In genomic region chr20:44208165-44208564, GRCh38 we compare ENCODE assay signal across 10 cellular contexts. TPM values are rescaled to one million over a fixed set of nuclear protein-coding genes. Genes with fewer than 3 reads are reported as not detected.
A peak's percentile ranks its signal among the peaks of the same experiment; 100 is the strongest.
DNase-seq lines count a peak whose midpoint lies in the region; ATAC-seq and TF ChIP-seq lines count a peak whose summit lies in the region.
"Had no signal": no experiment of that assay in that cellular context is flagged by ENCODE, and none has a peak within 500 bp of the region (broad histone marks: within the 10 kb centered on the region; RNA-seq: fewer than 3 reads in every experiment).

No MANE protein-coding gene starts in this region.

- no peaks in the 10 kb centered on the region for H3K27me3 Mint-ChIP-seq in activated CD4-positive, alpha-beta T cell treated with anti-CD3 and anti-CD28 coated beads, Interleukin-2, amount 10 ng/mL, durations not matched to agents 7 days and 5 days

- H3K36me3 Mint-ChIP-seq in activated CD4-positive, alpha-beta T cell treated with anti-CD3 and anti-CD28 coated beads, Interleukin-2, amount 10 ng/mL, durations not matched to agents 7 days and 5 days (ENCODE audit: low read depth): peaks cover 18% of the 10 kb centered on the region
- peaks cover 64% of the 10 kb centered on the region for H3K36me3 Mint-ChIP-seq in stimulated activated effector memory CD8-positive, alpha-beta T cell treated with anti-CD3 and anti-CD28 coated beads, Interleukin-12 subunit alpha, Interleukin-12 subunit beta, amount 100 ng/mL, for 72 hours

- H3K4me3 ChIP-seq in SJCRH30: peak overlapping the region; percentile 89
- peak overlapping the region; percentile 81 to 88 for H3K4me3 ChIP-seq in foreskin fibroblast (ENCODE audit: low read depth in 1 of 2, low read length in 2 of 2)

- H3K9me3 ChIP-seq in SJCRH30 (replicated peaks): no peaks in the 10 kb centered on the region

- no peak for ATAC-seq in stimulated activated effector memory CD8-positive, alpha-beta T cell treated with anti-CD3 and anti-CD28 coated beads, Interleukin-12 subunit alpha, Interleukin-12 subunit beta, amount 100 ng/mL, for 72 hours
- no peak for ATAC-seq in HG02759 (IDR thresholded peaks at IDR 0.05; ENCODE audit: unreplicated experiment)
- ATAC-seq in GM21825 (IDR thresholded peaks at IDR 0.05; ENCODE audit: unreplicated experiment): no peak

- DNase-seq in activated CD4-positive, alpha-beta T cell treated with anti-CD3 and anti-CD28 coated beads, Interleukin-2, amount 10 ng/mL, durations not matched to agents 7 days and 5 days: no peak
- DNase-seq in activated CD4-positive, alpha-beta T cell treated with anti-CD3 and anti-CD28 coated beads, Interleukin-2, amount 50 U/mL, for 48 hours: no peak
- no peak for DNase-seq in SJCRH30
- no peak for DNase-seq in foreskin fibroblast
- DNase-seq in stimulated activated effector memory CD8-positive, alpha-beta T cell treated with anti-CD3 and anti-CD28 coated beads, Interleukin-12 subunit alpha, Interleukin-12 subunit beta, amount 100 ng/mL, for 72 hours (ENCODE audit: low spot score in 2 of 2): no peak
- DNase-seq in stimulated activated CD4-positive, alpha-beta T cell treated with anti-CD3 and anti-CD28 coated beads, Interleukin-15, amount 100 ng/mL, for 24 hours: no peak
- DNase-seq: islet precursor cell had no signal

- no peak overlapping the region for H3K27ac Mint-ChIP-seq in activated CD4-positive, alpha-beta T cell treated with anti-CD3 and anti-CD28 coated beads, Interleukin-2, amount 10 ng/mL, durations not matched to agents 7 days and 5 days
- no peak overlapping the region for H3K27ac Mint-ChIP-seq in stimulated activated effector memory CD8-positive, alpha-beta T cell treated with anti-CD3 and anti-CD28 coated beads, Interleukin-12 subunit alpha, Interleukin-12 subunit beta, amount 100 ng/mL, for 72 hours

- H3K36me3 ChIP-seq in SJCRH30: peaks cover 12% of the 10 kb centered on the region

- H3K9me3 Mint-ChIP-seq in activated CD4-positive, alpha-beta T cell treated with anti-CD3 and anti-CD28 coated beads, Interleukin-2, amount 10 ng/mL, durations not matched to agents 7 days and 5 days: no peaks in the 10 kb centered on the region
- no peaks in the 10 kb centered on the region for H3K9me3 Mint-ChIP-seq in stimulated activated effector memory CD8-positive, alpha-beta T cell treated with anti-CD3 and anti-CD28 coated beads, Interleukin-12 subunit alpha, Interleukin-12 subunit beta, amount 100 ng/mL, for 72 hours

- no peak for TF ChIP-seq CTCF in foreskin fibroblast (IDR thresholded peaks at IDR 0.05; ENCODE audit: low read depth, low read length)

- H3K4me1 Mint-ChIP-seq in activated CD4-positive, alpha-beta T cell treated with anti-CD3 and anti-CD28 coated beads, Interleukin-2, amount 10 ng/mL, durations not matched to agents 7 days and 5 days: peaks cover 55% of the 10 kb centered on the region
- peaks cover 53% of the 10 kb centered on the region for H3K4me1 Mint-ChIP-seq in stimulated activated effector memory CD8-positive, alpha-beta T cell treated with anti-CD3 and anti-CD28 coated beads, Interleukin-12 subunit alpha, Interleukin-12 subunit beta, amount 100 ng/mL, for 72 hours

- CTCF ChIA-PET in activated CD4-positive, alpha-beta T cell treated with anti-CD3 and anti-CD28 coated beads, Interleukin-2, amount 10 ng/mL, durations not matched to agents 7 days and 5 days (lab: Charles Lee): interaction anchor here (1.0 kb wide), 1 partner anchor 12 kb away, joined by 3 read pairs; no protein-coding TSS in a partner anchor

- no peak overlapping the region for H3K27ac ChIP-seq in SJCRH30

- peak overlapping the region; percentile 87 for H3K4me3 Mint-ChIP-seq in activated CD4-positive, alpha-beta T cell treated with anti-CD3 and anti-CD28 coated beads, Interleukin-2, amount 10 ng/mL, durations not matched to agents 7 days and 5 days
- H3K4me3 Mint-ChIP-seq in stimulated activated effector memory CD8-positive, alpha-beta T cell treated with anti-CD3 and anti-CD28 coated beads, Interleukin-12 subunit alpha, Interleukin-12 subunit beta, amount 100 ng/mL, for 72 hours: peak overlapping the region; percentile 99

- peaks cover 28% of the 10 kb centered on the region for H3K4me1 ChIP-seq in SJCRH30

- POLR2A ChIA-PET in activated CD4-positive, alpha-beta T cell treated with anti-CD3 and anti-CD28 coated beads, Interleukin-2, amount 10 ng/mL, durations not matched to agents 7 days and 5 days (lab: Charles Lee): interaction anchor here (0.7 kb wide), 1 partner anchor 91 kb away, joined by 6 read pairs; no protein-coding TSS in a partner anchor

- H3K27me3 ChIP-seq in SJCRH30: no peaks in the 10 kb centered on the region

RNA-seq across cellular contexts. Expression of gene OSER1, which starts 2.4 kb away (rescaled TPM):
- total RNA-seq in activated CD4-positive, alpha-beta T cell treated with anti-CD3 and anti-CD28 coated beads, Interleukin-2, amount 10 ng/mL, durations not matched to agents 7 days and 5 days: 10 to 100 TPM; 23.7 to 25.8 TPM
- total RNA-seq in SJCRH30 (2014; rRNA removed; shearing (Covaris generic)): 50.6 and 54.9 TPM in 2 replicates

RNA-seq across cellular contexts. Expression of gene JPH2, which starts 21.2 kb away (rescaled TPM):
- total RNA-seq in activated CD4-positive, alpha-beta T cell treated with anti-CD3 and anti-CD28 coated beads, Interleukin-2, amount 10 ng/mL, durations not matched to agents 7 days and 5 days: not detected
- total RNA-seq in SJCRH30 (2014; rRNA removed; shearing (Covaris generic)): 6.7 and 7.4 TPM in 2 replicates
- total RNA-seq: T-helper 2 cell treated with Interferon-gamma antibody and Interleukin-4, amounts not matched to agents 100 ng/mL and 5 ng/mL, for 36 hours had no signal

RNA-seq across cellular contexts. Expression of gene GDAP1L1, which starts 38.9 kb away (rescaled TPM):
- total RNA-seq in activated CD4-positive, alpha-beta T cell treated with anti-CD3 and anti-CD28 coated beads, Interleukin-2, amount 10 ng/mL, durations not matched to agents 7 days and 5 days: not detected
- total RNA-seq in SJCRH30 (2014; rRNA removed; shearing (Covaris generic)): not detected in 2 replicates
- total RNA-seq: T-helper 2 cell treated with Interferon-gamma antibody and Interleukin-4, amounts not matched to agents 100 ng/mL and 5 ng/mL, for 36 hours had no signal
